ENCODE assay signal across 14 cellular contexts in genomic region chr12:94202245-94203180, GRCh38. TPM values are rescaled to one million over a fixed set of nuclear protein-coding genes. Genes with fewer than 3 reads are reported as not detected.
DNase-seq lines count a peak whose midpoint lies in the region; ATAC-seq, FAIRE-seq and TF ChIP-seq lines count a peak whose summit lies in the region.
"Had no signal": no experiment of that assay in that cellular context is flagged by ENCODE, and none has a peak within 500 bp of the region (broad histone marks: within the 10 kb centered on the region; RNA-seq: fewer than 3 reads in every experiment).

No MANE protein-coding gene starts in this region.

- CTCF ChIA-PET in CD4-positive, alpha-beta memory T cell (lab: Charles Lee; ENCODE audit: partially characterized antibody) = no interaction called here

- 81 to 84% methylated on average over 7 of the region's 7 CpGs for WGBS in upper lobe of left lung, 2 donors

- no peak overlapping the region for H2AFZ ChIP-seq in SU-DHL-6 (ENCODE audit: low read depth, low read length, severe bottlenecking)

- no peak for TF ChIP-seq POLR2A in upper lobe of left lung (IDR thresholded peaks at IDR 0.05)

- TF ChIP-seq EP300 in upper lobe of left lung (IDR thresholded peaks at IDR 0.05) = no peak

- peak overlapping the region in 4 of 8 donors; percentile 7 to 43 (median 19) for H3K4me3 Mint-ChIP-seq in CD4-positive, alpha-beta memory T cell

- H3K4me1 ChIP-seq in CD4-positive, alpha-beta memory T cell (ENCODE audit: insufficient read depth, low read length) = peaks cover 48% of the 10 kb centered on the region
- H3K4me1 ChIP-seq in upper lobe of left lung (peaks cover 18 to 24% (median 19%) of the 10 kb centered on the region in 4 donors), lower lobe of right lung (peaks cover 19% of the 10 kb centered on the region)
- H3K4me1 ChIP-seq: BE2C had no signal

- no peaks in the 10 kb centered on the region for H4K20me1 ChIP-seq in SU-DHL-6 (ENCODE audit: low read depth, low read length)

- H3K36me3 Mint-ChIP-seq in CD4-positive, alpha-beta memory T cell = peaks cover 9 to 10% of the 10 kb centered on the region in 2 donors

- no peak overlapping the region for H3K4me3 ChIP-seq in CD4-positive, alpha-beta memory T cell (ENCODE audit: low read length in 2 of 2)
- H3K4me3 ChIP-seq in SU-DHL-6 (ENCODE audit: insufficient read depth, low read length, poor library complexity, severe bottlenecking) (no peak overlapping the region), upper lobe of left lung (no peak overlapping the region), lower lobe of right lung (no peak overlapping the region)
- H3K4me3 ChIP-seq: MG63, right lobe of liver had no signal

- TF ChIP-seq CTCF in SU-DHL-6 (IDR thresholded peaks at IDR 0.05; ENCODE audit: insufficient read depth, low read length, poor library complexity, severe bottlenecking) (no peak), upper lobe of left lung (IDR thresholded peaks at IDR 0.05) (no peak), lower lobe of right lung (IDR thresholded peaks at IDR 0.05) (no peak)

- H3F3A ChIP-seq in SU-DHL-6 (ENCODE audit: insufficient read depth) = peaks cover 23% of the 10 kb centered on the region

- H3K9me3 Mint-ChIP-seq in CD4-positive, alpha-beta memory T cell = no peaks in the 10 kb centered on the region

- ATAC-seq in upper lobe of left lung (ENCODE audit: low FRiP score in 2 of 2) (no peak), lower lobe of right lung (no peak)
- ATAC-seq: activated CD4-positive, CD25-positive, alpha-beta regulatory T cell treated with anti-CD3 and anti-CD28 coated beads, Interleukin-2, amount 50 U/mL, for 24 hours had no signal

- H3K36me3 ChIP-seq in CD4-positive, alpha-beta memory T cell (ENCODE audit: insufficient read depth, low read length) = no peaks in the 10 kb centered on the region
- H3K36me3 ChIP-seq in SU-DHL-6 (ENCODE audit: low read length) = no peaks in the 10 kb centered on the region
- H3K36me3 ChIP-seq in upper lobe of left lung = no peaks in the 10 kb centered on the region
- no peaks in the 10 kb centered on the region for H3K36me3 ChIP-seq in lower lobe of right lung
- H3K36me3 ChIP-seq: BE2C, MG63, right lobe of liver had no signal

- H3K27me3 ChIP-seq in CD4-positive, alpha-beta memory T cell (ENCODE audit: insufficient read depth, low read length) = no peaks in the 10 kb centered on the region
- H3K27me3 ChIP-seq in SU-DHL-6 (ENCODE audit: low read length) (no peaks in the 10 kb centered on the region), upper lobe of left lung (no peaks in the 10 kb centered on the region), lower lobe of right lung (ENCODE audit: low read depth) (no peaks in the 10 kb centered on the region)
- H3K27me3 ChIP-seq: BE2C, MG63, right lobe of liver had no signal

- POLR2A ChIA-PET in CD4-positive, alpha-beta memory T cell (lab: Charles Lee; ENCODE audit: partially characterized antibody) = interaction anchor here (1.0 kb wide), 1 partner anchor 60 kb away, joined by 3 read pairs; no protein-coding TSS in a partner anchor

- peaks cover 36 to 61% (median 49%) of the 10 kb centered on the region in 4 donors for H3K4me1 Mint-ChIP-seq in CD4-positive, alpha-beta memory T cell

- no peak overlapping the region for H3K27ac ChIP-seq in CD4-positive, alpha-beta memory T cell (ENCODE audit: low read depth, low read length)
- peak overlapping the region; percentile 19; the same call in 1 of the 2 replicates for H3K27ac ChIP-seq in SU-DHL-6 (ENCODE audit: low read depth, low read length)
- H3K27ac ChIP-seq in epithelial cell of prostate = no peak overlapping the region
- H3K27ac ChIP-seq in upper lobe of left lung = no peak overlapping the region
- no peak overlapping the region for H3K27ac ChIP-seq in lower lobe of right lung
- H3K27ac ChIP-seq: right lobe of liver had no signal

- H3K27me3 Mint-ChIP-seq in CD4-positive, alpha-beta memory T cell = no peaks in the 10 kb centered on the region

- H3K9me3 ChIP-seq in CD4-positive, alpha-beta memory T cell (ENCODE audit: control insufficient read depth in 1 of 2, low read length in 2 of 2) = no peaks in the 10 kb centered on the region
- H3K9me3 ChIP-seq in SU-DHL-6 (ENCODE audit: insufficient read depth, low read length) = no peaks in the 10 kb centered on the region
- no peaks in the 10 kb centered on the region for H3K9me3 ChIP-seq in upper lobe of left lung
- no peaks in the 10 kb centered on the region for H3K9me3 ChIP-seq in lower lobe of right lung
- H3K9me3 ChIP-seq: BE2C, MG63, right lobe of liver had no signal

- no peak overlapping the region for H3K4me2 ChIP-seq in SU-DHL-6 (ENCODE audit: low read depth, low read length, poor library complexity, severe bottlenecking)

- H3K9ac ChIP-seq in SU-DHL-6 (ENCODE audit: low read length) = no peak overlapping the region

- peak overlapping the region; percentile 44 to 78 (median 62) for H3K27ac Mint-ChIP-seq in CD4-positive, alpha-beta memory T cell

- peak; percentile 11 for FAIRE-seq in GM19239 (lab: Jason Lieb, UNC)

- H3K79me2 ChIP-seq in SU-DHL-6 (ENCODE audit: insufficient read depth, low read length) = peaks cover 3% of the 10 kb centered on the region; the same call in 1 of the 2 replicates

- peak in 2 of 5 donors; percentile 16 for DNase-seq in CD4-positive, alpha-beta memory T cell
- DNase-seq in GM19239 (ENCODE audit: insufficient read length, low spot score) (no peak), epithelial cell of prostate (ENCODE audit: low read depth, low spot score) (peak; percentile 58), SKM-1 treated with dmso at 0.1 percent for 144 hours (lab: John Stamatoyannopoulos, UW; ENCODE audit: unreplicated experiment) (no peak), upper lobe of left lung (no peak), lower lobe of right lung (no peak)
- no peak for DNase-seq in stimulated activated CD4-positive, alpha-beta T cell treated with anti-CD3 and anti-CD28 coated beads, Interleukin-4, amount 100 ng/mL, for 1 hour
- DNase-seq: BE2C, cortex of kidney, MG63, NCI-H82, right lobe of liver had no signal

- intact Hi-C loops in CD4-positive, alpha-beta memory T cell (cut with micrococcal nuclease) = no loop called here
- intact Hi-C loops in lower lobe of right lung (cut with DNase I) = no loop called here

- H3K9me2 ChIP-seq in SU-DHL-6 (replicated peaks; ENCODE audit: insufficient read depth, low read length) = no peaks in the 10 kb centered on the region

RNA-seq across cellular contexts. Expression of gene PLXNC1, which starts 54.1 kb away (rescaled TPM):
- 10 to 100 TPM; 26.4 to 27.6 TPM for total RNA-seq in CD4-positive, alpha-beta memory T cell
- polyA plus RNA-seq in CD4-positive, alpha-beta memory T cell = 1 to 10 TPM; 2.9 to 8.3 TPM
- 10 to 100 TPM; 14.1 to 51.3 (median 24.6) TPM for total RNA-seq in upper lobe of left lung
- 28.0 TPM for total RNA-seq in lower lobe of right lung
